In the genomic region with DNA sequence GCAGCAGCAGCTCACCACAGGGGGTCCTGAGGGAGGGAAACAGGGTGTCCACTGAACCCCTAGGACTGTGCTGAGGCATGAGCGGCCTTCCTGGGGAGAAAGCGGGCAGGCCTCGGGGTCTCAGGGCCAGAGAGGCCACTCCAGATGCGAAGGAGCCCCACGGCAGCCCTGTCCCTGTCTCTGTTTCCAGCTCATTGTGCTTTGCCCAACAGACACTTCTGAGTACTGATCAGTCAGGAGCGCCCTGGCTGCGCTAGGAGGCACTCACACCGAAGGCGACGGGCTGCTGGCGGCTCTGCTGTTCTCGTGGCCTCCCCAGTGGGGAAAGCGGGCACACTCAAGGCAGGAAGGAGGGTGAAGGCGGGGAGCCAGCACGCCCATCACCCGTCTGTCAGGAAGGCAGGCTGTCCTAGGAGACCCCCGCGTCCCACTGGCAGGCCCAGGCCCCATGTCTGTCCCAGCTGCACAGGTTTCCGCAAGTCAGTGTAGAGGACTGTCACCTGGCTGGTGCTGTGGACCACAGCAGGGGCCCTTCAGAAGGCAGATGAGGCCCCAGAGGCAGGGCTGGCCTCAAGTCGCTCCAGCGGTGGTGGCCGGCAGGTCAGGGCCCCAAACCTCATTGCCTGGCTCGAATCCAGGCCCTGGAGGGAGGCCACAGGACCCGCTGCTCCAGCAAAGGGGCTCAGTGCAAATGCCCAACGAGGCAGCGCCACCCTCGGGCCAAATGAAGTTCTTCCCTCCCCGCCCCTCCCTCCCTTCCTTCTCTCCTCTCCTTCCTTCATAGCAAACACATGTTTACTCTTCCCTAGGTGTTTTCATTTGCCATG, we compare ENCODE assay signal across 9 cellular contexts. TPM values are rescaled to one million over a fixed set of nuclear protein-coding genes. Genes with fewer than 3 reads are reported as not detected.
DNase-seq lines count a peak whose midpoint lies in the region; ATAC-seq, FAIRE-seq and TF ChIP-seq lines count a peak whose summit lies in the region.
"Had no signal": no experiment of that assay in that cellular context is flagged by ENCODE, and none has a peak within 500 bp of the region (broad histone marks: within the 10 kb centered on the region; RNA-seq: fewer than 3 reads in every experiment).

No MANE protein-coding gene starts in this region.

- DNase-seq in Right ventricle myocardium superior: peak; percentile 38
- no peak for DNase-seq in right atrium auricular region (ENCODE audit: low spot score)
- no peak for DNase-seq in astrocyte of the cerebellum (ENCODE audit: low read depth)
- peak in 5 of 6 donors; percentile 6 to 68 (median 51) for DNase-seq in pancreas
- no peak for DNase-seq in central memory CD4-positive, alpha-beta T cell

- ATAC-seq in Right ventricle myocardium superior (ENCODE audit: poor library complexity) (no peak), HG03175 (IDR thresholded peaks at IDR 0.05; ENCODE audit: unreplicated experiment) (peak; percentile 34), pancreas (peak in 3 of 4 donors; percentile 38 to 71 (median 65)), GM18870 (IDR thresholded peaks at IDR 0.05; ENCODE audit: unreplicated experiment) (no peak), GM18517 (IDR thresholded peaks at IDR 0.05; ENCODE audit: unreplicated experiment) (no peak)

- peaks cover 0 to 2% of the 10 kb centered on the region in 2 donors for H3K9me3 ChIP-seq in right atrium auricular region
- H3K9me3 ChIP-seq in pancreas: no peaks in the 10 kb centered on the region
- H3K9me3 ChIP-seq: adrenal gland had no signal

- H3K27me3 ChIP-seq in right atrium auricular region: no peaks in the 10 kb centered on the region
- H3K27me3 ChIP-seq in pancreas: no peaks in the 10 kb centered on the region
- H3K27me3 ChIP-seq: adrenal gland had no signal

- no peak for FAIRE-seq in pancreas (lab: Jason Lieb, UNC)

- TF ChIP-seq CTCF in right atrium auricular region (IDR thresholded peaks at IDR 0.05) (no peak), astrocyte of the cerebellum (IDR thresholded peaks at IDR 0.05; ENCODE audit: low read depth, low read length, missing control alignments) (peak; percentile 7), pancreas (IDR thresholded peaks at IDR 0.05) (peak in 1 of 4 donors; percentile 16)

- no peaks in the 10 kb centered on the region for H3K36me3 ChIP-seq in right atrium auricular region
- no peaks in the 10 kb centered on the region for H3K36me3 ChIP-seq in pancreas
- H3K36me3 ChIP-seq: adrenal gland had no signal

- no peak overlapping the region for H3K27ac ChIP-seq in right atrium auricular region
- H3K27ac ChIP-seq in pancreas: no peak overlapping the region
- H3K27ac ChIP-seq: adrenal gland had no signal

- H3K4me1 ChIP-seq in right atrium auricular region: peaks cover 0 to 6% of the 10 kb centered on the region in 2 donors
- H3K4me1 ChIP-seq in pancreas: no peaks in the 10 kb centered on the region

- H3K4me3 ChIP-seq in right atrium auricular region (no peak overlapping the region), astrocyte of the cerebellum (ENCODE audit: low read depth, low read length) (no peak overlapping the region), pancreas (no peak overlapping the region)
- H3K4me3 ChIP-seq: adrenal gland had no signal

- WGBS in pancreas, 2 donors: 75 to 81% methylated on average over 24 to 28 of the region's 28 CpGs

- intact Hi-C loops in Right ventricle myocardium superior (cut with DNase I) (no loop called here), pancreas (cut with DNase I) (no loop called here)

- in situ Hi-C loops in astrocyte of the cerebellum (cut with HindIII; ENCODE audit: low sequenced_read_pairs): no loop called here

RNA-seq across cellular contexts. Expression of a gene that starts 6.8 kb away (rescaled TPM):
- not detected for total RNA-seq in Right ventricle myocardium superior
- total RNA-seq in right atrium auricular region: 1 to 10 TPM in 1 of 2 donors, under 1 TPM in 1; 0.26 to 2.0 TPM
- total RNA-seq in pancreas: under 1 TPM in 5 of 6 donors, not detected in 1; 0.05 to 0.72 (median 0.12) TPM
- polyA plus RNA-seq in pancreas: under 1 TPM; 0.38 to 0.42 TPM

RNA-seq across cellular contexts. Expression of a gene that starts 31.6 kb away (rescaled TPM):
- total RNA-seq in Right ventricle myocardium superior (20.0 TPM), right atrium auricular region (10 to 100 TPM; 24.9 to 29.0 TPM), pancreas (under 1 TPM in 4 of 6 donors, not detected in 2; 0.03 to 0.14 (median 0.11) TPM)
- polyA plus RNA-seq in pancreas: under 1 TPM; 0.08 to 0.12 TPM

RNA-seq across cellular contexts. Expression of a gene that starts 46.1 kb away (rescaled TPM):
- 8.6 TPM for total RNA-seq in Right ventricle myocardium superior
- 10 to 100 TPM in 1 of 2 donors, 1 to 10 TPM in 1; 6.5 to 11.3 TPM for total RNA-seq in right atrium auricular region
- 10 to 100 TPM; 16.7 to 33.5 (median 29.0) TPM for total RNA-seq in pancreas
- polyA plus RNA-seq in pancreas: 10 to 100 TPM; 13.8 to 17.1 TPM

RNA-seq across cellular contexts. Expression of a gene that starts 51.9 kb away (rescaled TPM):
- not detected for total RNA-seq in Right ventricle myocardium superior
- 1 to 10 TPM in 1 of 2 donors, under 1 TPM in 1; 0.33 to 1.5 TPM for total RNA-seq in right atrium auricular region
- total RNA-seq in pancreas: under 1 TPM in 4 of 6 donors, not detected in 2; 0.14 to 0.88 (median 0.54) TPM
- 1 to 10 TPM in 1 of 2 donors, under 1 TPM in 1; 0.61 to 4.9 TPM for polyA plus RNA-seq in pancreas

Comparison
In these comparisons a context has a peak if more than half of its experiments do, and no peak if none do; other contexts are left out.
1. DNase-seq: peak in Right ventricle myocardium superior (single experiment) and pancreas (5 of 6); none in right atrium auricular region (single experiment), astrocyte of the cerebellum (single experiment) and central memory CD4-positive, alpha-beta T cell (single experiment).
2. ATAC-seq: peak in HG03175 (single experiment) and pancreas (3 of 4); none in Right ventricle myocardium superior (single experiment), GM18870 (single experiment) and GM18517 (single experiment).
3. RNA of a gene that starts 31.6 kb away (total RNA-seq): 24.9 to 29.0 TPM in right atrium auricular region and 20.0 TPM in Right ventricle myocardium superior (single experiment); 0.03 to 0.14 TPM in pancreas; every median in the first group is over 10 times any median in the second.